In genomic region chr4:6200922-6201362, GRCh38 we compare ENCODE assay signal across 8 cellular contexts. TPM values are rescaled to one million over a fixed set of nuclear protein-coding genes. Genes with fewer than 3 reads are reported as not detected.
DNase-seq lines count a peak whose midpoint lies in the region; ATAC-seq and TF ChIP-seq lines count a peak whose summit lies in the region.

No MANE protein-coding gene starts in this region.

- H3K4me1 Mint-ChIP-seq in Caco-2 (ENCODE audit: low read depth, unreplicated experiment) = no peaks in the 10 kb centered on the region
- H3K4me1 Mint-ChIP-seq in activated CD4-positive, alpha-beta memory T cell treated with anti-CD3 and anti-CD28 coated beads for 36 hours (ENCODE audit: low read depth) = peaks cover 32% of the 10 kb centered on the region

- DNase-seq in Caco-2 (no peak), islet precursor cell (no peak), left lobe of liver (ENCODE audit: low spot score) (no peak), NCI-H524 treated with DMSO at 0.1 percent for 48 hours (lab: John Stamatoyannopoulos, UW) (no peak), NCI-H187 treated with DMSO at 0.1 percent for 48 hours (lab: John Stamatoyannopoulos, UW) (no peak)
- peak; percentile 48 for DNase-seq in activated CD4-positive, alpha-beta memory T cell treated with anti-CD3 and anti-CD28 coated beads for 36 hours

- TF ChIP-seq CTCF in Caco-2 (IDR thresholded peaks at IDR 0.05; ENCODE audit: insufficient read depth in 1 of 2, low read depth in 1 of 2, low read length in 1 of 2, severe bottlenecking in 1 of 2, unreplicated experiment in 1 of 2) (no peak), HEK293 (tag by site-specific recombination; IDR thresholded peaks at IDR 0.05) (no peak)

- POLR2A ChIA-PET in Caco-2 (lab: Charles Lee) = no interaction called here
- POLR2A ChIA-PET in HEK293 (lab: Yijun Ruan, JAX) = no interaction called here
- POLR2A ChIA-PET in activated CD4-positive, alpha-beta memory T cell treated with anti-CD3 and anti-CD28 coated beads for 36 hours (lab: Charles Lee) = interaction anchor here (0.8 to 5.0 kb wide), 5 partner anchors 18 to 69 kb away, joined by 3 to 60 read pairs (median 6); partner anchors contain the start of gene WFS1

- H3K27me3 Mint-ChIP-seq in Caco-2 (ENCODE audit: insufficient read depth, unreplicated experiment) = peaks cover 16% of the 10 kb centered on the region
- peaks cover 15% of the 10 kb centered on the region for H3K27me3 Mint-ChIP-seq in activated CD4-positive, alpha-beta memory T cell treated with anti-CD3 and anti-CD28 coated beads for 36 hours

- no peak overlapping the region for H3K27ac Mint-ChIP-seq in Caco-2 (ENCODE audit: unreplicated experiment)
- H3K27ac Mint-ChIP-seq in activated CD4-positive, alpha-beta memory T cell treated with anti-CD3 and anti-CD28 coated beads for 36 hours = no peak overlapping the region

- H3K9ac ChIP-seq in mucosa of rectum (ENCODE audit: low read depth in 1 of 2, low read length in 2 of 2) = no peak overlapping the region

- H3K27ac ChIP-seq in HEK293 (ENCODE audit: extremely low read depth, low read depth, low read length) = no peak overlapping the region
- H3K27ac ChIP-seq in mucosa of rectum (ENCODE audit: low read depth in 2 of 2, low read length in 2 of 2) = no peak overlapping the region

- H3K36me3 ChIP-seq in Caco-2 (ENCODE audit: control insufficient read depth, insufficient read depth, low read length) (no peaks in the 10 kb centered on the region), HEK293 (ENCODE audit: control insufficient read depth in 2 of 2, insufficient read depth in 1 of 2, low read length in 2 of 2) (no peaks in the 10 kb centered on the region), mucosa of rectum (ENCODE audit: control insufficient read depth in 2 of 2, insufficient read depth in 2 of 2, low read length in 2 of 2) (no peaks in the 10 kb centered on the region)

- BruUV-seq in Caco-2 (replicated peaks; lab: Mats Ljungman, UMichigan) = no TSS peak

- H3K4me3 ChIP-seq in Caco-2 (ENCODE audit: low read depth, low read length) = peak overlapping the region; percentile 5; the same call in 1 of the 2 replicates
- H3K4me3 ChIP-seq in HEK293 (ENCODE audit: low read depth, low read length) = peak overlapping the region; percentile 23
- H3K4me3 ChIP-seq in mucosa of rectum (ENCODE audit: low read length in 2 of 2) = peak overlapping the region; percentile 13 to 39

- H3K4me1 ChIP-seq in Caco-2 (no peaks in the 10 kb centered on the region), HEK293 (ENCODE audit: control insufficient read depth, insufficient read depth, low read length) (no peaks in the 10 kb centered on the region), mucosa of rectum (ENCODE audit: control insufficient read depth in 2 of 2, insufficient read depth in 2 of 2, low read length in 2 of 2) (peaks cover 0 to 4% of the 10 kb centered on the region in 2 donors)

- CTCF ChIA-PET in Caco-2 (lab: Charles Lee) (interaction anchor here (1.1 kb wide), 1 partner anchor 114 kb away, joined by 3 read pairs; no protein-coding TSS in a partner anchor), HEK293 (lab: Yijun Ruan, JAX) (no interaction called here)
- CTCF ChIA-PET in activated CD4-positive, alpha-beta memory T cell treated with anti-CD3 and anti-CD28 coated beads for 36 hours (lab: Charles Lee) = interaction anchor here (1.0 to 2.6 kb wide), 5 partner anchors 50 to 131 kb away, joined by 3 to 6 read pairs (median 3); partner anchors contain the start of gene WFS1

- intact Hi-C loops in Caco-2 (cut with micrococcal nuclease; ENCODE audit: unreplicated experiment) = no loop called here
- intact Hi-C loops in activated CD4-positive, alpha-beta memory T cell treated with anti-CD3 and anti-CD28 coated beads for 36 hours (cut with micrococcal nuclease) = no loop called here

- no peaks in the 10 kb centered on the region for H3K36me3 Mint-ChIP-seq in Caco-2 (ENCODE audit: insufficient read depth, unreplicated experiment)
- peaks cover 7% of the 10 kb centered on the region for H3K36me3 Mint-ChIP-seq in activated CD4-positive, alpha-beta memory T cell treated with anti-CD3 and anti-CD28 coated beads for 36 hours

- no peak for ATAC-seq in left lobe of liver

- H3K27me3 ChIP-seq in Caco-2 (replicated peaks; ENCODE audit: control insufficient read depth, insufficient read depth, low read length) = no peaks in the 10 kb centered on the region; the same call in 1 of the 2 replicates
- peaks cover 24 to 26% of the 10 kb centered on the region in 2 donors for H3K27me3 ChIP-seq in mucosa of rectum (ENCODE audit: control insufficient read depth in 2 of 2, insufficient read depth in 2 of 2, low read length in 2 of 2)

- H3K9me3 Mint-ChIP-seq in Caco-2 (ENCODE audit: unreplicated experiment) = peaks cover 12% of the 10 kb centered on the region
- H3K9me3 Mint-ChIP-seq in activated CD4-positive, alpha-beta memory T cell treated with anti-CD3 and anti-CD28 coated beads for 36 hours = peaks cover 8% of the 10 kb centered on the region

- no peak overlapping the region for H3K4me3 Mint-ChIP-seq in Caco-2 (ENCODE audit: unreplicated experiment)
- peak overlapping the region; percentile 45 for H3K4me3 Mint-ChIP-seq in activated CD4-positive, alpha-beta memory T cell treated with anti-CD3 and anti-CD28 coated beads for 36 hours

- H3K9me3 ChIP-seq in Caco-2 (no peaks in the 10 kb centered on the region), HEK293 (ENCODE audit: control insufficient read depth, insufficient read depth, low read depth, low read length) (no peaks in the 10 kb centered on the region), mucosa of rectum (ENCODE audit: control insufficient read depth in 2 of 2, low read length in 2 of 2) (peaks cover 0 to 3% of the 10 kb centered on the region in 2 donors)

TF ChIP-seq in HEK293, 187 proteins besides CTCF, POLR2A, EP300 and RAD21 (continues in another document):
- peak; percentile 89 for TF ChIP-seq GLIS1 (tag by site-specific recombination; IDR thresholded peaks at IDR 0.05)
- no peak for TF ChIP-seq ZNF791 (tag by site-specific recombination; IDR thresholded peaks at IDR 0.05)
- no peak for TF ChIP-seq ZNF133 (tag by site-specific recombination; IDR thresholded peaks at IDR 0.05)
- TF ChIP-seq ZNF626 (tag by site-specific recombination; IDR thresholded peaks at IDR 0.05) = no peak
- peak; percentile 60; the same call in 1 of the 2 replicates for TF ChIP-seq ZNF335 (tag by site-specific recombination; conservative IDR thresholded peaks at IDR 0.05)
- peak; percentile 64; the same call in 1 of the 2 replicates for TF ChIP-seq ZNF664 (tag by site-specific recombination; IDR thresholded peaks at IDR 0.05)
- TF ChIP-seq, protein P1, sequence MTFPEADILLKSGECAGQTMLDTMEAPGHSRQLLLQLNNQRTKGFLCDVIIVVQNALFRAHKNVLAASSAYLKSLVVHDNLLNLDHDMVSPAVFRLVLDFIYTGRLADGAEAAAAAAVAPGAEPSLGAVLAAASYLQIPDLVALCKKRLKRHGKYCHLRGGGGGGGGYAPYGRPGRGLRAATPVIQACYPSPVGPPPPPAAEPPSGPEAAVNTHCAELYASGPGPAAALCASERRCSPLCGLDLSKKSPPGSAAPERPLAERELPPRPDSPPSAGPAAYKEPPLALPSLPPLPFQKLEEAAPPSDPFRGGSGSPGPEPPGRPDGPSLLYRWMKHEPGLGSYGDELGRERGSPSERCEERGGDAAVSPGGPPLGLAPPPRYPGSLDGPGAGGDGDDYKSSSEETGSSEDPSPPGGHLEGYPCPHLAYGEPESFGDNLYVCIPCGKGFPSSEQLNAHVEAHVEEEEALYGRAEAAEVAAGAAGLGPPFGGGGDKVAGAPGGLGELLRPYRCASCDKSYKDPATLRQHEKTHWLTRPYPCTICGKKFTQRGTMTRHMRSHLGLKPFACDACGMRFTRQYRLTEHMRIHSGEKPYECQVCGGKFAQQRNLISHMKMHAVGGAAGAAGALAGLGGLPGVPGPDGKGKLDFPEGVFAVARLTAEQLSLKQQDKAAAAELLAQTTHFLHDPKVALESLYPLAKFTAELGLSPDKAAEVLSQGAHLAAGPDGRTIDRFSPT (tag by site-specific recombination; IDR thresholded peaks at IDR 0.05) = peak; percentile 27; the same call in 1 of the 2 replicates
- no peak for TF ChIP-seq ZNF692 (tag by site-specific recombination; IDR thresholded peaks at IDR 0.05)

RNA-seq across cellular contexts. Expression of gene JAKMIP1, which starts 0.6 kb away (rescaled TPM):
- not detected in 2 replicates for total RNA-seq in Caco-2 (2022)
- 10 to 100 TPM; 17.7 to 18.1 TPM for total RNA-seq in activated CD4-positive, alpha-beta memory T cell treated with anti-CD3 and anti-CD28 coated beads for 36 hours
- total RNA-seq in left lobe of liver = not detected

Comparison
In these comparisons a context has a peak if more than half of its experiments do, and no peak if none do; other contexts are left out.
1. RNA of gene JAKMIP1, which starts 0.6 kb away (total RNA-seq): 17.7 to 18.1 TPM in activated CD4-positive, alpha-beta memory T cell treated with anti-CD3 and anti-CD28 coated beads for 36 hours; not detected in left lobe of liver (single experiment) and not detected in Caco-2; every median in the first group is over 10 times any median in the second.
2. Peak in every context shown above with its lines, with median percentiles within 50 percentile points of each other: H3K4me3 ChIP-seq.